Comparison of ENCODE assay signal across 23 cellular contexts in the genomic region with DNA sequence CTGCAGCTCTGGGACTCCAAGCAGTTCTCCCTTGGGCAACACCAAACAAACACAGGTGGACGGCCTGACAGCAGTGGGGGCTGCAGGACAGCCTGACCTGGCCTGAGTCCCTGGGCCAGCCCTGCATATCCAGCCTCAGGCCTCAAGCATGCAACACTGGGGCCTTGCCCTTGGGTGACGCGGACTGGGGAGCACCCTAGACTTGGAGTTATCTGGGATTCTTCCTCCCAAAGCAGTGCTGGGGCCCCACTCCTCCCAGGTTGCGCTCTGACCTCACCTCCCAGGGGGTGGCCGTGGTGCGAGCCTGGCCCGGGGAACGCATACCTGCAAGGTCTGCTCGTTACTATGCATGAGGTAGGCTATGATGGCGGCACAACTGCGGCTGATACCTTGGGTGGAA. TPM values are rescaled to one million over a fixed set of nuclear protein-coding genes. Genes with fewer than 3 reads are reported as not detected.
DNase-seq lines count a peak whose midpoint lies in the region; ATAC-seq and TF ChIP-seq lines count a peak whose summit lies in the region.
"Had no signal": no experiment of that assay in that cellular context is flagged by ENCODE, and none has a peak within 500 bp of the region (broad histone marks: within the 10 kb centered on the region; RNA-seq: fewer than 3 reads in every experiment).

No MANE protein-coding gene starts in this region.

- 90 to 95% methylated on average over 10 to 11 of the region's 11 CpGs for WGBS in thyroid gland, 2 donors

- H3K27me3 Mint-ChIP-seq in stimulated activated memory B cell treated with anti-CD40 and anti-IgM and Interleukin-4, amounts not matched to agents 10 μg/mL and 1 μg/mL and 100 μg/mL, for 72 hours = no peaks in the 10 kb centered on the region
- H3K27me3 Mint-ChIP-seq in activated T-helper 17 cell treated with anti-CD3 and anti-CD28 coated beads, Interleukin-2, amount 50 U/mL, for 72 hours = no peaks in the 10 kb centered on the region
- H3K27me3 Mint-ChIP-seq: B cell; CD8-positive, alpha-beta memory T cell had no signal

- no peaks in the 10 kb centered on the region for H3K9me3 Mint-ChIP-seq in stimulated activated memory B cell treated with anti-CD40 and anti-IgM and Interleukin-4, amounts not matched to agents 10 μg/mL and 1 μg/mL and 100 μg/mL, for 72 hours
- no peaks in the 10 kb centered on the region for H3K9me3 Mint-ChIP-seq in activated T-helper 17 cell treated with anti-CD3 and anti-CD28 coated beads, Interleukin-2, amount 50 U/mL, for 72 hours
- H3K9me3 Mint-ChIP-seq: CD8-positive, alpha-beta memory T cell; HFFc6 had no signal

- H3K9me3 ChIP-seq in RWPE2 (ENCODE audit: severe bottlenecking) (no peaks in the 10 kb centered on the region), thyroid gland (no peaks in the 10 kb centered on the region)
- H3K9me3 ChIP-seq: HAP-1, MG63, SJSA1 had no signal

- peaks cover 14% of the 10 kb centered on the region for H3K4me1 Mint-ChIP-seq in stimulated activated memory B cell treated with anti-CD40 and anti-IgM and Interleukin-4, amounts not matched to agents 10 μg/mL and 1 μg/mL and 100 μg/mL, for 72 hours
- peaks cover 15% of the 10 kb centered on the region for H3K4me1 Mint-ChIP-seq in activated T-helper 17 cell treated with anti-CD3 and anti-CD28 coated beads, Interleukin-2, amount 50 U/mL, for 72 hours

- H3K4me3 ChIP-seq in RWPE2 (ENCODE audit: severe bottlenecking) (no peak overlapping the region), thyroid gland (replicated peaks in 1 of 3) (no peak overlapping the region)
- H3K4me3 ChIP-seq: GM23248, HAP-1, MG63, SJSA1 had no signal

- H3K36me3 ChIP-seq in RWPE2 (ENCODE audit: low read depth) (peaks cover 15% of the 10 kb centered on the region), thyroid gland (peaks cover 7 to 15% of the 10 kb centered on the region in 2 donors)
- H3K36me3 ChIP-seq: MG63 had no signal

- no peaks in the 10 kb centered on the region for H3K27me3 ChIP-seq in RWPE2 (ENCODE audit: insufficient read depth, poor library complexity, severe bottlenecking)
- no peaks in the 10 kb centered on the region for H3K27me3 ChIP-seq in thyroid gland
- H3K27me3 ChIP-seq: MG63, SJSA1 had no signal

- no peaks in the 10 kb centered on the region for H3K4me1 ChIP-seq in RWPE2 (ENCODE audit: insufficient read depth, poor library complexity, severe bottlenecking)
- no peaks in the 10 kb centered on the region for H3K4me1 ChIP-seq in thyroid gland
- H3K4me1 ChIP-seq: HAP-1, SJSA1 had no signal

- TF ChIP-seq CTCF in RWPE2 (IDR thresholded peaks at IDR 0.05; ENCODE audit: poor library complexity, severe bottlenecking) (no peak), thyroid gland (IDR thresholded peaks at IDR 0.05) (no peak)

- H3K27ac Mint-ChIP-seq in stimulated activated memory B cell treated with anti-CD40 and anti-IgM and Interleukin-4, amounts not matched to agents 10 μg/mL and 1 μg/mL and 100 μg/mL, for 72 hours = no peak overlapping the region
- no peak overlapping the region for H3K27ac Mint-ChIP-seq in activated T-helper 17 cell treated with anti-CD3 and anti-CD28 coated beads, Interleukin-2, amount 50 U/mL, for 72 hours
- H3K27ac Mint-ChIP-seq: B cell; CD8-positive, alpha-beta memory T cell; HFFc6 had no signal

- peaks cover 67% of the 10 kb centered on the region for H3K36me3 Mint-ChIP-seq in stimulated activated memory B cell treated with anti-CD40 and anti-IgM and Interleukin-4, amounts not matched to agents 10 μg/mL and 1 μg/mL and 100 μg/mL, for 72 hours
- peaks cover 67% of the 10 kb centered on the region for H3K36me3 Mint-ChIP-seq in activated T-helper 17 cell treated with anti-CD3 and anti-CD28 coated beads, Interleukin-2, amount 50 U/mL, for 72 hours (ENCODE audit: low read depth)

- no peak overlapping the region for H3K4me3 Mint-ChIP-seq in stimulated activated memory B cell treated with anti-CD40 and anti-IgM and Interleukin-4, amounts not matched to agents 10 μg/mL and 1 μg/mL and 100 μg/mL, for 72 hours
- no peak overlapping the region for H3K4me3 Mint-ChIP-seq in activated T-helper 17 cell treated with anti-CD3 and anti-CD28 coated beads, Interleukin-2, amount 50 U/mL, for 72 hours
- H3K4me3 Mint-ChIP-seq: B cell; CD8-positive, alpha-beta memory T cell; HFFc6 had no signal

- TF ChIP-seq POLR2A in thyroid gland (IDR thresholded peaks at IDR 0.05) = no peak

- intact Hi-C loops in thyroid gland (cut with DNase I) = no loop called here

- ATAC-seq in RWPE2 (ENCODE audit: low read depth) = no peak
- ATAC-seq in stimulated activated memory B cell treated with anti-CD40 and anti-IgM and Interleukin-4, amounts not matched to agents 10 μg/mL and 1 μg/mL and 100 μg/mL, for 72 hours = peak; percentile 8
- no peak for ATAC-seq in activated T-helper 17 cell treated with anti-CD3 and anti-CD28 coated beads, Interleukin-2, amount 50 U/mL, for 72 hours (replicated peaks)
- ATAC-seq: Panc1 had no signal

- DNase-seq in D341Med (ENCODE audit: low spot score) (peak; percentile 18), RWPE2 (ENCODE audit: low spot score) (peak; percentile 50), iPS-NIHi7 (ENCODE audit: extremely low spot score) (peak; percentile 7), NCI-H146 (lab: John Stamatoyannopoulos, UW) (no peak), thyroid gland (no peak)
- DNase-seq: Calu3; CD8-positive, alpha-beta memory T cell; DMS153; GM23248; HFFc6; KG1; MG63; NCI-H1694; NCI-H2029 treated with DMSO at 0.1 percent for 48 hours; NCI-H446 treated with DMSO at 0.1 percent for 48 hours; NCI-H526 treated with DMSO at 0.1 percent for 48 hours had no signal

- H3K27ac ChIP-seq in RWPE2 (ENCODE audit: poor library complexity, severe bottlenecking) = no peak overlapping the region
- no peak overlapping the region for H3K27ac ChIP-seq in thyroid gland
- H3K27ac ChIP-seq: C4-2B, GM23248, SJSA1 had no signal

RNA-seq across cellular contexts. Expression of a gene that starts 6.2 kb away (rescaled TPM):
- 10 to 100 TPM; 25.4 to 38.2 (median 34.9) TPM for total RNA-seq in thyroid gland
- total RNA-seq in activated T-helper 17 cell treated with anti-CD3 and anti-CD28 coated beads, Interleukin-2, amount 50 U/mL, for 72 hours = 10 to 100 TPM; 30.5 to 51.7 TPM

RNA-seq across cellular contexts. Expression of a gene that starts 47.2 kb away (rescaled TPM):
- 10 to 100 TPM; 14.5 to 53.7 (median 29.1) TPM for total RNA-seq in thyroid gland
- total RNA-seq in activated T-helper 17 cell treated with anti-CD3 and anti-CD28 coated beads, Interleukin-2, amount 50 U/mL, for 72 hours = 10 to 100 TPM; 31.0 to 31.1 TPM

RNA-seq across cellular contexts. Expression of a gene that starts 47.3 kb away (rescaled TPM):
- 100 to 1,000 TPM in 2 of 4 donors, 10 to 100 TPM in 2; 70.8 to 119 (median 95.2) TPM for total RNA-seq in thyroid gland
- total RNA-seq in activated T-helper 17 cell treated with anti-CD3 and anti-CD28 coated beads, Interleukin-2, amount 50 U/mL, for 72 hours = 100 to 1,000 TPM; 155 to 231 TPM

Comparison
In these comparisons a context has a peak if more than half of its experiments do, and no peak if none do; other contexts are left out.
1. DNase-seq: peak in D341Med (single experiment), RWPE2 (single experiment) and iPS-NIHi7 (single experiment); none in NCI-H146 (single experiment) and thyroid gland (0 of 2).